8 cellular contexts compared by ENCODE assay signal in genomic region chr12:49110191-49111155, GRCh38. TPM values are rescaled to one million over a fixed set of nuclear protein-coding genes. Genes with fewer than 3 reads are reported as not detected.
DNase-seq lines count a peak whose midpoint lies in the region; ATAC-seq, FAIRE-seq and TF ChIP-seq lines count a peak whose summit lies in the region.

LMBR1L (minus strand) TSS chr12:49110847; CDS start chr12:49110555, 292 bp downstream.

- intact Hi-C loops in kidney (cut with DNase I) = no loop called here

- no peaks in the 10 kb centered on the region for H3K9me3 Mint-ChIP-seq in chondrocyte (ENCODE audit: low read depth)

- H3K4me3 ChIP-seq in BE2C (ENCODE audit: low read depth, low read length) (peak within 1 kb of the TSS; percentile 98), kidney (ENCODE audit: low read length in 2 of 2) (peak within 1 kb of the TSS; percentile 78 to 95)

- ATAC-seq in HG03439 (IDR thresholded peaks at IDR 0.05; ENCODE audit: unreplicated experiment) = peak; percentile 98

- TF ChIP-seq POLR2A in GM19193 (IDR thresholded peaks at IDR 0.05; ENCODE audit: extremely low read depth, insufficient read depth, insufficient read length) = peak; percentile 84

- H3K4me1 ChIP-seq in BE2C (peaks cover 10% of the 10 kb centered on the region), kidney (ENCODE audit: control insufficient read depth in 1 of 2, insufficient read depth in 1 of 2, low read depth in 1 of 2, low read length in 2 of 2) (peaks cover 10 to 11% of the 10 kb centered on the region in 2 donors)

- H3K36me3 ChIP-seq in BE2C (peaks cover 19% of the 10 kb centered on the region), kidney (ENCODE audit: control insufficient read depth in 1 of 2, insufficient read depth in 2 of 2, low read length in 2 of 2) (peaks cover 7 to 16% of the 10 kb centered on the region in 2 donors)

- H3K9me3 ChIP-seq in BE2C (no peaks in the 10 kb centered on the region), kidney (ENCODE audit: control insufficient read depth in 1 of 2, low read length in 2 of 2) (no peaks in the 10 kb centered on the region)

- FAIRE-seq in kidney (lab: Jason Lieb, UNC) = peak; percentile 97

- peak within 1 kb of the TSS; percentile 97 for H3K27ac Mint-ChIP-seq in chondrocyte (ENCODE audit: unreplicated experiment)

- peak within 1 kb of the TSS; percentile 98 to 99 for H3K27ac ChIP-seq in kidney (ENCODE audit: low read depth in 2 of 2, low read length in 2 of 2)

- H3K27me3 Mint-ChIP-seq in chondrocyte (ENCODE audit: low read depth) = no peaks in the 10 kb centered on the region

- H3K4me3 Mint-ChIP-seq in chondrocyte (ENCODE audit: unreplicated experiment) = peak within 1 kb of the TSS; percentile 97

- TF ChIP-seq CTCF in BE2C (IDR thresholded peaks at IDR 0.05; ENCODE audit: low read depth, low read length) (peak; percentile 49), chondrocyte (IDR thresholded peaks at IDR 0.05) (peak; percentile 73), kidney (IDR thresholded peaks at IDR 0.05; ENCODE audit: borderline replicate concordance, extremely low read depth, insufficient read depth) (no peak)

- peaks cover under 1% of the 10 kb centered on the region for H3K36me3 Mint-ChIP-seq in chondrocyte (ENCODE audit: low read depth)

- H3K9ac ChIP-seq in kidney (ENCODE audit: low read length in 2 of 2) = peak within 1 kb of the TSS; percentile 98 to 99

- H3K4me1 Mint-ChIP-seq in chondrocyte (ENCODE audit: low read depth) = peaks cover 26% of the 10 kb centered on the region

- no peaks in the 10 kb centered on the region for H3K27me3 ChIP-seq in BE2C

- DNase-seq in BE2C (peak; percentile 96), NCI-H510A treated with DMSO at 0.1 percent for 48 hours (lab: John Stamatoyannopoulos, UW) (peak; percentile 98), chondrocyte (ENCODE audit: low spot score) (peak; percentile 97), kidney (peak; percentile 97)
- peak; percentile 86 to 91 for DNase-seq in activated CD4-positive, alpha-beta T cell treated with anti-CD3 and anti-CD28 coated beads for 24 hours (ENCODE audit: low read depth in 2 of 2)
- DNase-seq in stimulated activated CD4-positive, alpha-beta T cell treated with anti-CD3 and anti-CD28 coated beads, Interleukin-15, amount 100 ng/mL, for 24 hours = peak; percentile 97

RNA-seq across cellular contexts. Expression of gene LMBR1L, which starts in this region (rescaled TPM):
- 85.0 TPM for polyA plus RNA-seq in BE2C (2012; ENCODE audit: insufficient read depth, insufficient read length, low read depth)
- 37.0 to 47.3 TPM (median 46.9 TPM) in 3 replicates for total RNA-seq in chondrocyte
- total RNA-seq in kidney = 64.8 TPM
- polyA plus RNA-seq in kidney (ENCODE audit: insufficient read depth, low read depth, low replicate concordance) = 21.2 TPM

Comparison
In these comparisons a context has a peak if more than half of its experiments do, and no peak if none do; other contexts are left out.
1. Peak in every context shown above with its lines: DNase-seq, ATAC-seq, H3K4me3 ChIP-seq and H3K27ac ChIP-seq.